In the genomic region with DNA sequence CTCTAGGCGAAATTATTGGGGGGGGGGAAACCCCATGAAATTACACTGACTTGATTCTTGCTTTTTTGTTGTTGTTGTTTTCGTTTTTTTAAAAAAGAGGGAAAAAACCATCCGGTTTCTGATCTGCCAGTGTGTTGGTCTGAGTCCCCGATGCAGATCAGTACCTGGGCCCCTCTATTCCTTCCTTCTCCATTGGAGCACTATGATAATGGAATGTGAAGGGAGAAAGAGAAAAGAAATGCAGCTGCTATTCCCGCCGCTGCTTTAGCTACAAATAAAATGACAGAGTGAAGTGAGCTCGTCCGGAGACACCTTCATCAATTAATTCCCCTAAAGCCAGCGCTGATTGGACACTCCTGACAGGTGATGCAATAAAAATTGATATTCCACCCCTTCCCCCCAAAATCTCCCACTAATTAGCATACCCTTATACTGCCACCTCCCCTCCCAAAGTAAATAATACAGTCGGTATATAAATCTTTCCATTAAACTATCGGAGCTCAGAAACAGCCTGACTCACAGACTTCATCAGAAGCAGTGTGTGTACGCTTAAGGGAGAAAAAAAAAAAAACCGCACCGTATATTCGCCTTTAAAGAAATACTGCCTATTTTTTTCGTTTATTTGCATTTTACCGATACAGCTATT, we compare ENCODE assay signal across 8 cellular contexts. TPM values are rescaled to one million over a fixed set of nuclear protein-coding genes. Genes with fewer than 3 reads are reported as not detected.
DNase-seq lines count a peak whose midpoint lies in the region; ATAC-seq, FAIRE-seq and TF ChIP-seq lines count a peak whose summit lies in the region.

No MANE protein-coding gene starts in this region.

- H4K91ac ChIP-seq in H1 (replicated peaks; ENCODE audit: insufficient read length, low read length) = no peak overlapping the region

- CTCF ChIA-PET in A673 (lab: Charles Lee) = interaction anchor here (0.7 to 1.2 kb wide), 3 partner anchors 22 to 210 kb away, joined by 3 to 4 read pairs (median 4); no protein-coding TSS in a partner anchor
- CTCF ChIA-PET in H1 (lab: Charles Lee; ENCODE audit: partially characterized antibody) = interaction anchor here (0.6 to 1.5 kb wide), 8 partner anchors 10 to 215 kb away, joined by 3 to 8 read pairs (median 4); no protein-coding TSS in a partner anchor

- H2BK12ac ChIP-seq in H1 (ENCODE audit: low read depth, low read length) = no peak overlapping the region; the same call in 1 of the 2 replicates

- H4K8ac ChIP-seq in H1 (ENCODE audit: extremely low read depth, insufficient read depth, low read length) = no peak overlapping the region

- H3K36me3 Mint-ChIP-seq in HFFc6 (ENCODE audit: low read depth) (no peaks in the 10 kb centered on the region), natural killer cell (no peaks in the 10 kb centered on the region)

- H3K4me1 ChIP-seq in A673 (ENCODE audit: insufficient read depth, low read length, poor library complexity, severe bottlenecking) (peaks cover 60% of the 10 kb centered on the region), H1 (replicated peaks in 1 of 4; ENCODE audit: control insufficient read depth in 3 of 4, insufficient read depth in 4 of 4, low read length in 3 of 4) (peaks cover 11 to 38% (median 22%) of the 10 kb centered on the region in 4 experiments)

- no peak overlapping the region for H3K18ac ChIP-seq in H1 (ENCODE audit: extremely low read depth, low read length)

- TF ChIP-seq RAD21 in H1 (IDR thresholded peaks at IDR 0.05 in 1 of 2, conservative IDR thresholded peaks at IDR 0.05 in 1 of 2; ENCODE audit: low read depth in 2 of 2, low read length in 2 of 2) = no peak

- H3K4me3 ChIP-seq in A673 (ENCODE audit: low read depth, low read length, poor library complexity, severe bottlenecking) = peak overlapping the region; percentile 59
- peak overlapping the region; percentile 66 to 90 (median 83) for H3K4me3 ChIP-seq in H1 (ENCODE audit: extremely low read depth in 1 of 4, insufficient read depth in 2 of 4, low read depth in 3 of 4, low read length in 4 of 4)

- H3K9me3 ChIP-seq in A673 (ENCODE audit: low read depth, low read length, poor library complexity, severe bottlenecking) (no peaks in the 10 kb centered on the region), H1 (ENCODE audit: insufficient read depth in 2 of 2, low read depth in 1 of 2, low read length in 1 of 2) (no peaks in the 10 kb centered on the region)

- POLR2A ChIA-PET in A673 (lab: Charles Lee; ENCODE audit: low non-redundant PET) (interaction anchor here (0.6 to 0.8 kb wide), 3 partner anchors 29 to 285 kb away, joined by 3 to 10 read pairs (median 3); no protein-coding TSS in a partner anchor), H1 (lab: Charles Lee; ENCODE audit: partially characterized antibody) (interaction anchor here (0.8 to 17.3 kb wide), 6 partner anchors 7 to 175 kb away, joined by 3 to 352 read pairs (median 8); no protein-coding TSS in a partner anchor)

- H3K9ac ChIP-seq in H1 (replicated peaks in 1 of 4; ENCODE audit: extremely low read depth in 1 of 4, low read depth in 3 of 4, low read length in 3 of 4) = peak overlapping the region in 3 of 4 experiments; percentile 69 to 84 (median 72); a peak in 3 of 7 replicates

- no peak overlapping the region for H3K14ac ChIP-seq in H1 (ENCODE audit: insufficient read length)

- TF ChIP-seq POLR2A in H1 (IDR thresholded peaks at IDR 0.05; ENCODE audit: control extremely low read depth in 1 of 2, low read depth in 2 of 2, low read length in 2 of 2) = no peak

- H3K4me3 Mint-ChIP-seq in HFFc6 (peak overlapping the region; percentile 95), natural killer cell (peak overlapping the region; percentile 86)

- TF ChIP-seq EP300 in H1 (IDR thresholded peaks at IDR 0.05; ENCODE audit: borderline replicate concordance in 1 of 2, low read depth in 2 of 2, low read length in 2 of 2) = no peak

- no peak overlapping the region for H2AFZ ChIP-seq in H1 (ENCODE audit: low read length)

- H3K9me3 Mint-ChIP-seq in HFFc6 = no peaks in the 10 kb centered on the region
- H3K9me3 Mint-ChIP-seq in natural killer cell = no peaks in the 10 kb centered on the region

- ATAC-seq in natural killer cell = peak in 1 of 3 donors; percentile 27
- no peak for ATAC-seq in GM21737 (IDR thresholded peaks at IDR 0.05; ENCODE audit: unreplicated experiment)
- no peak for ATAC-seq in GM21381 (IDR thresholded peaks at IDR 0.05; ENCODE audit: unreplicated experiment)
- no peak for ATAC-seq in GM18502 (IDR thresholded peaks at IDR 0.05; ENCODE audit: poor library complexity, unreplicated experiment)

- peak overlapping the region; percentile 96 to 100 for H3K4me2 ChIP-seq in H1 (ENCODE audit: insufficient read depth in 1 of 2, low read depth in 2 of 2, low read length in 2 of 2)

- H2AK5ac ChIP-seq in H1 (ENCODE audit: low read depth, low read length) = no peak overlapping the region

- H4K5ac ChIP-seq in H1 (ENCODE audit: insufficient read length, low read depth, low read length) = no peak overlapping the region

- H3K23me2 ChIP-seq in H1 (ENCODE audit: low read depth, low read length) = peaks cover 28% of the 10 kb centered on the region

- H3K27ac ChIP-seq in A673 (ENCODE audit: low read depth, low read length, poor library complexity, severe bottlenecking) = peak overlapping the region; percentile 78
- H3K27ac ChIP-seq in H1 (ENCODE audit: low read depth, low read length) = no peak overlapping the region

- no peak overlapping the region for H2BK5ac ChIP-seq in H1 (ENCODE audit: low read depth, low read length)

- H2BK120ac ChIP-seq in H1 (replicated peaks; ENCODE audit: low read depth, low read length) = no peak overlapping the region

- peak overlapping the region; percentile 87 for H3K27ac Mint-ChIP-seq in HFFc6
- peak overlapping the region; percentile 62 to 75 for H3K27ac Mint-ChIP-seq in natural killer cell

- no peak overlapping the region for H3K56ac ChIP-seq in H1 (replicated peaks; ENCODE audit: insufficient read length, low read depth, low read length)

- peaks cover 0 to 2% of the 10 kb centered on the region in 2 experiments for H4K20me1 ChIP-seq in H1 (replicated peaks in 1 of 2; ENCODE audit: control insufficient read depth in 1 of 2, insufficient read depth in 2 of 2, low read length in 2 of 2)

- H3K27me3 Mint-ChIP-seq in HFFc6 (ENCODE audit: insufficient read depth) (no peaks in the 10 kb centered on the region), natural killer cell (ENCODE audit: low read depth in 2 of 2) (peaks cover 64 to 80% of the 10 kb centered on the region in 2 donors)

- no peak overlapping the region for H2BK15ac ChIP-seq in H1 (ENCODE audit: low read length)

- no peaks in the 10 kb centered on the region for H3K79me1 ChIP-seq in H1 (ENCODE audit: low read depth, low read length)

- H3K36me3 ChIP-seq in A673 (ENCODE audit: insufficient read depth, low read length, poor library complexity, severe bottlenecking) = no peaks in the 10 kb centered on the region
- H3K36me3 ChIP-seq in H1 (ENCODE audit: control insufficient read depth in 2 of 4, insufficient read depth in 4 of 4, low read length in 3 of 4) = no peaks in the 10 kb centered on the region

- WGBS in H1 (ENCODE audit: extremely low coverage in 1 of 2, insufficient coverage in 1 of 2, insufficient read length in 1 of 2, insufficient replicate concordance in 2 of 2, low coverage in 1 of 2, low lambda C conversion rate in 2 of 2, missing lambda C conversion rate in 1 of 2), 2 experiments = 2% methylated on average over 17 of the region's 17 CpGs; no CpG with 5 or more reads in 1 of the 2 experiments

- intact Hi-C loops in A673 (cut with micrococcal nuclease; ENCODE audit: unreplicated experiment) (loop anchor here (2.0 to 5.0 kb wide), 2 partner anchors 21 to 214 kb away; no protein-coding TSS in a partner anchor), natural killer cell (cut with micrococcal nuclease) (loop anchor here (2.0 kb wide), 2 partner anchors 21 to 823 kb away; no protein-coding TSS in a partner anchor)

- no peak overlapping the region for H3K23ac ChIP-seq in H1 (ENCODE audit: insufficient read length)

- H3K4ac ChIP-seq in H1 (replicated peaks; ENCODE audit: insufficient read length, low read depth, low read length) = no peak overlapping the region

- no peaks in the 10 kb centered on the region for H3K27me3 ChIP-seq in A673 (replicated peaks; ENCODE audit: insufficient read depth, low read depth, low read length, poor library complexity)
- H3K27me3 ChIP-seq in H1 (replicated peaks in 1 of 4; ENCODE audit: control insufficient read depth in 3 of 4, extremely low read depth in 1 of 4, insufficient read depth in 3 of 4, low read length in 3 of 4) = peaks cover 0 to 3% (median 0%) of the 10 kb centered on the region in 4 experiments; a peak in 2 of 7 replicates

- no peak for TF ChIP-seq CTCF in A673 (conservative IDR thresholded peaks at IDR 0.05; ENCODE audit: low read depth, low read length)
- no peak for TF ChIP-seq CTCF in HFFc6 (IDR thresholded peaks at IDR 0.05)
- no peak for TF ChIP-seq CTCF in H1 (IDR thresholded peaks at IDR 0.05; ENCODE audit: control extremely low read depth in 1 of 3, insufficient read depth in 1 of 3, low read depth in 1 of 3, low read length in 3 of 3)
- no peak for TF ChIP-seq CTCF in natural killer cell (IDR thresholded peaks at IDR 0.05)

- H3K4me1 Mint-ChIP-seq in HFFc6 (ENCODE audit: low read depth) = peaks cover 57% of the 10 kb centered on the region
- peaks cover 24 to 29% of the 10 kb centered on the region in 2 donors for H3K4me1 Mint-ChIP-seq in natural killer cell

- no TSS peak for BruUV-seq in A673 (replicated peaks; lab: Mats Ljungman, UMichigan)

- no peak for FAIRE-seq in H1 (lab: Jason Lieb, UNC)

- DNase-seq in A673 (ENCODE audit: low spot score) (peak; percentile 57), HFFc6 (no peak), RPMI7951 (ENCODE audit: low read depth) (peak; percentile 43), H1 (ENCODE audit: low read depth in 1 of 2, low spot score in 2 of 2) (no peak), natural killer cell (no peak)

- no peak overlapping the region for H2BK20ac ChIP-seq in H1 (ENCODE audit: low read length)

- peaks cover 0 to 40% of the 10 kb centered on the region in 2 experiments; a peak in 3 of 4 replicates for H3K79me2 ChIP-seq in H1 (ENCODE audit: control insufficient read depth in 1 of 2, insufficient read depth in 2 of 2, low read length in 2 of 2)

RNA-seq across cellular contexts. Expression of a gene that starts 7.4 kb away (rescaled TPM):
- 4.4 and 4.9 TPM in 2 replicates for total RNA-seq in A673 (2021)
- under 1 TPM; 0.35 to 0.71 (median 0.46) TPM for total RNA-seq in HFFc6 (2021; fragmentation: NEBNext Ultra II Directional; extraction: Animal tissue kit (Norgen Biotek cat#: 25700))
- 0.48 and 0.88 TPM in 2 replicates for total RNA-seq in RPMI7951 (2014; rRNA removed; shearing (Covaris generic))
- 8.0 and 8.2 TPM in 2 replicates for total RNA-seq in H1 (2021; fragmentation: NEBNext Ultra II Directional; extraction: Animal tissue kit (Norgen Biotek cat#: 25700))
- polyA plus RNA-seq in H1 (2011; rRNA removed) = 1.5 and 2.2 TPM in 2 replicates
- polyA plus RNA-seq in H1 (2011; cell fraction: cytosol; rRNA removed) = 2.5 TPM
- polyA plus RNA-seq in H1 (2011; cell fraction: nucleus; rRNA removed) = 2.5 TPM
- polyA plus RNA-seq in H1 (2012, experiment 1 of 2) = 4.3 to 6.0 TPM (median 4.5 TPM) in 4 replicates
- polyA plus RNA-seq in H1 (2012, experiment 2 of 2) = 1.7 TPM
- 2.1 TPM for polyA plus RNA-seq in H1 (2013, experiment 1 of 2)
- 1.8 TPM for polyA plus RNA-seq in H1 (2013, experiment 2 of 2)
- 3.4 and 4.2 TPM in 2 replicates for polyA minus RNA-seq in H1 (2011; rRNA and poly(A)+ RNA removed)
- 5.3 TPM for polyA minus RNA-seq in H1 (2011; cell fraction: cytosol; rRNA and poly(A)+ RNA removed)
- 4.9 TPM for polyA minus RNA-seq in H1 (2011; cell fraction: nucleus; rRNA and poly(A)+ RNA removed)
- not detected for total RNA-seq in natural killer cell

RNA-seq across cellular contexts. Expression of a gene that starts 15.9 kb away (rescaled TPM):
- total RNA-seq in A673 (2021) (58.4 and 60.0 TPM in 2 replicates), natural killer cell (10 to 100 TPM; 40.4 to 65.2 (median 60.0) TPM)
- total RNA-seq in HFFc6 (2021; fragmentation: NEBNext Ultra II Directional; extraction: Animal tissue kit (Norgen Biotek cat#: 25700)) = 10 to 100 TPM; 21.8 to 25.2 (median 22.9) TPM
- total RNA-seq in RPMI7951 (2014; rRNA removed; shearing (Covaris generic)) = 31.2 and 42.1 TPM in 2 replicates
- 53.1 and 56.9 TPM in 2 replicates for total RNA-seq in H1 (2021; fragmentation: NEBNext Ultra II Directional; extraction: Animal tissue kit (Norgen Biotek cat#: 25700))
- polyA plus RNA-seq in H1 (2011; rRNA removed) = 36.1 and 62.1 TPM in 2 replicates
- polyA plus RNA-seq in H1 (2011; cell fraction: cytosol; rRNA removed) = 51.8 TPM
- 65.3 TPM for polyA plus RNA-seq in H1 (2011; cell fraction: nucleus; rRNA removed)
- 34.7 to 47.4 TPM (median 38.7 TPM) in 4 replicates for polyA plus RNA-seq in H1 (2012, experiment 1 of 2)
- polyA plus RNA-seq in H1 (2012, experiment 2 of 2) = 7.2 TPM
- 28.1 TPM for polyA plus RNA-seq in H1 (2013, experiment 1 of 2)
- 31.0 TPM for polyA plus RNA-seq in H1 (2013, experiment 2 of 2)
- polyA minus RNA-seq in H1 (2011; rRNA and poly(A)+ RNA removed) = 123 and 154 TPM in 2 replicates
- 34.3 TPM for polyA minus RNA-seq in H1 (2011; cell fraction: cytosol; rRNA and poly(A)+ RNA removed)
- 116 TPM for polyA minus RNA-seq in H1 (2011; cell fraction: nucleus; rRNA and poly(A)+ RNA removed)

Comparison
In these comparisons a context has a peak if more than half of its experiments do, and no peak if none do; other contexts are left out.
1. DNase-seq: peak in A673 (single experiment) and RPMI7951 (single experiment); none in HFFc6 (single experiment), H1 (0 of 2) and natural killer cell (single experiment).